12 cellular contexts compared by ENCODE assay signal in genomic region chr17:15649861-15650391, GRCh38. TPM values are rescaled to one million over a fixed set of nuclear protein-coding genes. Genes with fewer than 3 reads are reported as not detected.
DNase-seq lines count a peak whose midpoint lies in the region; ATAC-seq, FAIRE-seq and TF ChIP-seq lines count a peak whose summit lies in the region.
"Had no signal": no experiment of that assay in that cellular context is flagged by ENCODE, and none has a peak within 500 bp of the region (broad histone marks: within the 10 kb centered on the region; RNA-seq: fewer than 3 reads in every experiment).

No MANE protein-coding gene starts in this region.

- H3K36me3 ChIP-seq in duodenal mucosa (ENCODE audit: control insufficient read depth in 1 of 2, insufficient read depth in 2 of 2, low read length in 2 of 2), result no peaks in the 10 kb centered on the region

- H3K4me1 ChIP-seq in duodenal mucosa (ENCODE audit: control insufficient read depth in 1 of 2, insufficient read depth in 2 of 2, low read length in 2 of 2), result peaks cover 12 to 17% of the 10 kb centered on the region in 2 donors

- H3K4me1 Mint-ChIP-seq in nephron, result peaks cover 76% of the 10 kb centered on the region
- peaks cover 12% of the 10 kb centered on the region for H3K4me1 Mint-ChIP-seq in activated CD8-positive, alpha-beta memory T cell treated with anti-CD3 and anti-CD28 coated beads, Interleukin-2, amount 10 ng/mL, durations not matched to agents 7 days and 5 days

- H3K27ac Mint-ChIP-seq in nephron, result peak overlapping the region; percentile 23 to 96 (median 46)
- H3K27ac Mint-ChIP-seq in activated CD8-positive, alpha-beta memory T cell treated with anti-CD3 and anti-CD28 coated beads, Interleukin-2, amount 10 ng/mL, durations not matched to agents 7 days and 5 days, result no peak overlapping the region

- H3K9me3 ChIP-seq in duodenal mucosa (ENCODE audit: control insufficient read depth in 1 of 2, low read length in 2 of 2), result no peaks in the 10 kb centered on the region

- no peaks in the 10 kb centered on the region for H3K9me3 Mint-ChIP-seq in nephron
- H3K9me3 Mint-ChIP-seq in activated CD8-positive, alpha-beta memory T cell treated with anti-CD3 and anti-CD28 coated beads, Interleukin-2, amount 10 ng/mL, durations not matched to agents 7 days and 5 days (ENCODE audit: low read depth), result no peaks in the 10 kb centered on the region

- no peak for DNase-seq in AG04449 (ENCODE audit: low read depth, low spot score)
- DNase-seq in LHCN-M2 (ENCODE audit: low read depth), result peak; percentile 35
- no peak for DNase-seq in RCC 7860 (ENCODE audit: low spot score)
- DNase-seq in 8988T, result no peak
- DNase-seq in activated CD8-positive, alpha-beta memory T cell treated with anti-CD3 and anti-CD28 coated beads, Interleukin-2, amount 10 ng/mL, durations not matched to agents 7 days and 5 days, result no peak
- DNase-seq: GF-D8; H7; NCI-H187; stimulated activated CD4-positive, alpha-beta T cell treated with anti-CD3 and anti-CD28 coated beads, Interleukin-2, amount 100 ng/mL, for 24 hours had no signal

- peak overlapping the region; percentile 78 to 89 (median 88) for H3K4me3 Mint-ChIP-seq in nephron
- no peak overlapping the region for H3K4me3 Mint-ChIP-seq in activated CD8-positive, alpha-beta memory T cell treated with anti-CD3 and anti-CD28 coated beads, Interleukin-2, amount 10 ng/mL, durations not matched to agents 7 days and 5 days

- peak overlapping the region; percentile 79 to 93 for H3K9ac ChIP-seq in duodenal mucosa (ENCODE audit: low read depth in 1 of 2, low read length in 2 of 2)

- no peaks in the 10 kb centered on the region for H3K36me3 Mint-ChIP-seq in nephron (ENCODE audit: low read depth)
- H3K36me3 Mint-ChIP-seq in activated CD8-positive, alpha-beta memory T cell treated with anti-CD3 and anti-CD28 coated beads, Interleukin-2, amount 10 ng/mL, durations not matched to agents 7 days and 5 days, result no peaks in the 10 kb centered on the region

- TF ChIP-seq CTCF in AG04449 (IDR thresholded peaks at IDR 0.05; ENCODE audit: insufficient read depth, low read length, missing control alignments) (no peak), nephron (IDR thresholded peaks at IDR 0.05; ENCODE audit: unreplicated experiment in 3 of 3) (no peak)

- H3K4me3 ChIP-seq in AG04449 (ENCODE audit: low read depth, low read length) (peak overlapping the region; percentile 99), duodenal mucosa (ENCODE audit: low read depth in 1 of 2, low read length in 2 of 2) (peak overlapping the region; percentile 88 to 95)

- no peaks in the 10 kb centered on the region for H3K27me3 Mint-ChIP-seq in nephron (ENCODE audit: low read depth)
- no peaks in the 10 kb centered on the region for H3K27me3 Mint-ChIP-seq in activated CD8-positive, alpha-beta memory T cell treated with anti-CD3 and anti-CD28 coated beads, Interleukin-2, amount 10 ng/mL, durations not matched to agents 7 days and 5 days

- peak overlapping the region; percentile 60 for H3K27ac ChIP-seq in duodenal mucosa (ENCODE audit: low read depth, low read length)

- no peaks in the 10 kb centered on the region for H3K27me3 ChIP-seq in duodenal mucosa (ENCODE audit: control insufficient read depth in 1 of 2, insufficient read depth in 2 of 2, low read length in 2 of 2)

- no peak for FAIRE-seq in RCC 7860 (lab: Jason Lieb, UNC)

- CTCF ChIA-PET in AG04449 (lab: Yijun Ruan, JAX), result no interaction called here
- CTCF ChIA-PET in activated CD8-positive, alpha-beta memory T cell treated with anti-CD3 and anti-CD28 coated beads, Interleukin-2, amount 10 ng/mL, durations not matched to agents 7 days and 5 days (lab: Charles Lee), result no interaction called here

- POLR2A ChIA-PET in AG04449 (lab: Yijun Ruan, JAX), result interaction anchor here (0.6 kb wide), 1 partner anchor 791 kb away, joined by 4 read pairs; no protein-coding TSS in a partner anchor

- ATAC-seq in GM19328 (IDR thresholded peaks at IDR 0.05; ENCODE audit: unreplicated experiment), result no peak
- ATAC-seq in activated CD8-positive, alpha-beta memory T cell treated with anti-CD3 and anti-CD28 coated beads, Interleukin-2, amount 10 ng/mL, durations not matched to agents 7 days and 5 days, result no peak

RNA-seq across cellular contexts. Expression of gene FBXW10B, which starts 30.4 kb away (rescaled TPM):
- 0.83 and 1.1 TPM in 2 replicates for total RNA-seq in LHCN-M2 (2014; rRNA removed)
- 1.2 TPM for polyA plus RNA-seq in LHCN-M2 (2012)
- total RNA-seq in activated CD8-positive, alpha-beta memory T cell treated with anti-CD3 and anti-CD28 coated beads, Interleukin-2, amount 10 ng/mL, durations not matched to agents 7 days and 5 days, result under 1 TPM in 1 of 2 experiments, not detected in 1; 0.30 TPM
- total RNA-seq: H7 had no signal

RNA-seq across cellular contexts. Expression of gene TRIM16, which starts 34.2 kb away (rescaled TPM):
- total RNA-seq in LHCN-M2 (2014; rRNA removed), result 48.5 TPM in 2 replicates
- 72.4 TPM for polyA plus RNA-seq in LHCN-M2 (2012)
- total RNA-seq in activated CD8-positive, alpha-beta memory T cell treated with anti-CD3 and anti-CD28 coated beads, Interleukin-2, amount 10 ng/mL, durations not matched to agents 7 days and 5 days, result 10 to 100 TPM in 1 of 2 experiments, 1 to 10 TPM in 1; 6.4 to 10.2 TPM

RNA-seq across cellular contexts. Expression of gene ZNF286A, which starts 49.6 kb away (rescaled TPM):
- total RNA-seq in LHCN-M2 (2014; rRNA removed), result 32.4 and 44.3 TPM in 2 replicates
- 18.8 TPM for polyA plus RNA-seq in LHCN-M2 (2012)
- total RNA-seq in activated CD8-positive, alpha-beta memory T cell treated with anti-CD3 and anti-CD28 coated beads, Interleukin-2, amount 10 ng/mL, durations not matched to agents 7 days and 5 days, result 10 to 100 TPM; 16.9 to 18.9 TPM
